ENCODE assay signal across 8 cellular contexts in the genomic region with DNA sequence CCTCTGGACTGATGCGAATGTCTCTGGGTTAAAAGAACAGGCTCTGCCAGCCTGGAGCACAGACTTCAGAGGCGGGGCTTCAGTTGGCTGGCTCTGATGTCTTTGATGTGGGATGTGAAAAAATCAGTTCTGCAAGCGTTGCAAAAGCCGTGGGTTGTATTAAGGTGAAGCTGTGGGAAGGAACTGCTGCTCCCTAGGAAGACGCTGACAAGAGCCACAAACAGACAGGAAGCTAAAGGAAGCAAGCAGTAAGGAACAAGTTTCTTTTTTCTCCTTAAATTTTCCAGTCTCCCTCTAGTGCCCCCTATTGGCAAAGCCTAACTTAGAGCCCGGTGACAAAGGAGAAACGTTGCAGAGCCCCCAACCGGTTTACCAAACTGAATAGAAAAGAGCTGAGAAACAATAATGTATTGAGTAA.
A peak's percentile ranks its signal among the peaks of the same experiment; 100 is the strongest.
DNase-seq lines count a peak whose midpoint lies in the region; ATAC-seq, FAIRE-seq and TF ChIP-seq lines count a peak whose summit lies in the region.

No MANE protein-coding gene starts in this region.

- H3K9ac ChIP-seq in NT2/D1 (ENCODE audit: insufficient read length, low read depth) = no peak overlapping the region
- H3K9ac ChIP-seq in fibroblast of lung (ENCODE audit: insufficient read depth, low read length) = no peak overlapping the region

- H3K4me2 ChIP-seq in fibroblast of lung (ENCODE audit: extremely low read depth, insufficient read depth, low read length) = no peak overlapping the region

- H3K36me3 ChIP-seq in NT2/D1 (ENCODE audit: insufficient read depth, insufficient read length, low read length) (no peaks in the 10 kb centered on the region), fibroblast of lung (ENCODE audit: control insufficient read depth, insufficient read depth, low read length) (no peaks in the 10 kb centered on the region), pancreas (no peaks in the 10 kb centered on the region)

- H3K9me3 ChIP-seq in NT2/D1 (ENCODE audit: insufficient read depth, low read length) = no peaks in the 10 kb centered on the region
- no peaks in the 10 kb centered on the region for H3K9me3 ChIP-seq in fibroblast of lung (ENCODE audit: control insufficient read depth, insufficient read depth, low read depth, low read length)
- no peaks in the 10 kb centered on the region for H3K9me3 ChIP-seq in pancreas

- no peak overlapping the region for H2AFZ ChIP-seq in fibroblast of lung (ENCODE audit: low read length)

- H3K27me3 ChIP-seq in NT2/D1 (ENCODE audit: insufficient read depth, insufficient read length) (no peaks in the 10 kb centered on the region), fibroblast of lung (ENCODE audit: control insufficient read depth, insufficient read depth, low read length) (no peaks in the 10 kb centered on the region), pancreas (peaks cover 0 to 6% (median 0%) of the 10 kb centered on the region in 4 donors)

- DNase-seq in NT2/D1 (ENCODE audit: low read depth, low spot score) (peak; percentile 28), fibroblast of lung (ENCODE audit: low read depth in 2 of 2) (peak; percentile 39 to 64), pancreas (peak in 2 of 6 donors; percentile 13 to 23), COR-L47 (lab: John Stamatoyannopoulos, UW) (no peak), HuH-7 (ENCODE audit: low spot score) (no peak)

- H3K4me3 ChIP-seq in NT2/D1 (ENCODE audit: insufficient read length, low read depth) (no peak overlapping the region), fibroblast of lung (replicated peaks in 1 of 4; ENCODE audit: control extremely low read depth in 1 of 4, insufficient read depth in 1 of 4, low read depth in 3 of 4, low read length in 4 of 4) (peak overlapping the region in 1 of 4 experiments; percentile 44), pancreas (no peak overlapping the region)

- FAIRE-seq in pancreas (lab: Jason Lieb, UNC) = no peak

- no peaks in the 10 kb centered on the region for H3K79me2 ChIP-seq in fibroblast of lung (ENCODE audit: control insufficient read depth, insufficient read depth, low read length)

- WGBS in pancreas, 2 donors = 5% methylated on average over 8 of the region's 8 CpGs

- TF ChIP-seq CTCF in GM12872 (IDR thresholded peaks at IDR 0.05; ENCODE audit: insufficient read depth, low read depth, low read length) (peak; percentile 61), fibroblast of lung (conservative IDR thresholded peaks at IDR 0.05 in 1 of 2, IDR thresholded peaks at IDR 0.05 in 1 of 2; ENCODE audit: low read depth in 1 of 2, low read length in 2 of 2) (peak in 1 of 2 donors; percentile 88), pancreas (IDR thresholded peaks at IDR 0.05) (peak in 3 of 4 donors; percentile 35 to 43 (median 40))

- no peaks in the 10 kb centered on the region for H3K4me1 ChIP-seq in NT2/D1 (ENCODE audit: insufficient read depth, insufficient read length)
- H3K4me1 ChIP-seq in fibroblast of lung (ENCODE audit: control insufficient read depth, extremely low read depth, insufficient read depth, low read length) = no peaks in the 10 kb centered on the region
- no peaks in the 10 kb centered on the region for H3K4me1 ChIP-seq in pancreas

- H3K27ac ChIP-seq in fibroblast of lung (ENCODE audit: insufficient read depth, low read length) (no peak overlapping the region), pancreas (no peak overlapping the region)

- H4K20me1 ChIP-seq in fibroblast of lung (ENCODE audit: control insufficient read depth, extremely low read depth, insufficient read depth, low read length) = no peaks in the 10 kb centered on the region

- intact Hi-C loops in pancreas (cut with DNase I) = no loop called here

- ATAC-seq in pancreas (peak in 3 of 4 donors; percentile 57 to 82 (median 74)), HG02610 (IDR thresholded peaks at IDR 0.05; ENCODE audit: unreplicated experiment) (no peak), HG02870 (IDR thresholded peaks at IDR 0.05; ENCODE audit: unreplicated experiment) (no peak)

Comparison
In these comparisons a context has a peak if more than half of its experiments do, and no peak if none do; other contexts are left out.
1. DNase-seq: peak in NT2/D1 (single experiment) and fibroblast of lung (2 of 2); none in COR-L47 (single experiment) and HuH-7 (single experiment).
2. ATAC-seq: peak in pancreas (3 of 4); none in HG02610 (single experiment) and HG02870 (single experiment).